Comparison of ENCODE assay signal across 8 cellular contexts in genomic region chrX:55160685-55161552, GRCh38. TPM values are rescaled to one million over a fixed set of nuclear protein-coding genes. Genes with fewer than 3 reads are reported as not detected.
DNase-seq lines count a peak whose midpoint lies in the region; ATAC-seq and TF ChIP-seq lines count a peak whose summit lies in the region.

No MANE protein-coding gene starts in this region.

- H3K4me1 ChIP-seq in right atrium auricular region = no peaks in the 10 kb centered on the region
- no peaks in the 10 kb centered on the region for H3K4me1 ChIP-seq in prostate gland (replicated peaks)
- no peaks in the 10 kb centered on the region for H3K4me1 ChIP-seq in urinary bladder (ENCODE audit: insufficient read depth)

- no peaks in the 10 kb centered on the region for H3K36me3 ChIP-seq in right atrium auricular region
- H3K36me3 ChIP-seq in prostate gland = no peaks in the 10 kb centered on the region
- no peaks in the 10 kb centered on the region for H3K36me3 ChIP-seq in urinary bladder (ENCODE audit: insufficient read depth)

- H3K9me3 ChIP-seq in right atrium auricular region (no peaks in the 10 kb centered on the region), prostate gland (no peaks in the 10 kb centered on the region)

- H3K4me3 ChIP-seq in right atrium auricular region = peak overlapping the region; percentile 50 to 56
- peak overlapping the region; percentile 38 to 48 for H3K4me3 ChIP-seq in prostate gland
- H3K4me3 ChIP-seq in urinary bladder (ENCODE audit: low read depth, low read length) = peak overlapping the region; percentile 39

- intact Hi-C loops in prostate gland (cut with DNase I) = no loop called here

- peak in 1 of 2 donors; percentile 64 for TF ChIP-seq CTCF in right atrium auricular region (IDR thresholded peaks at IDR 0.05)
- TF ChIP-seq CTCF in prostate gland (IDR thresholded peaks at IDR 0.05) = peak in 2 of 4 experiments; percentile 48 to 54

- peak overlapping the region; percentile 90 for H3K27ac ChIP-seq in angular gyrus (ENCODE audit: low read depth, low read length)
- peak overlapping the region; percentile 86 to 90 for H3K27ac ChIP-seq in right atrium auricular region
- H3K27ac ChIP-seq in prostate gland = peak overlapping the region; percentile 83 to 88
- peak overlapping the region; percentile 94 for H3K27ac ChIP-seq in urinary bladder (ENCODE audit: low read depth)

- DNase-seq in NCI-H146 treated with DMSO at 0.1 percent for 48 hours (lab: John Stamatoyannopoulos, UW; ENCODE audit: unreplicated experiment) (peak; percentile 84), T-helper 1 cell (peak; percentile 72 to 91 (median 85)), right atrium auricular region (ENCODE audit: low spot score) (peak; percentile 86), prostate gland (ENCODE audit: low spot score) (peak; percentile 84)

- TF ChIP-seq POLR2A in prostate gland (IDR thresholded peaks at IDR 0.05) = peak; percentile 62

- 0% methylated on average over 37 of the region's 63 CpGs for WGBS in prostate gland
- WGBS in urinary bladder = under 1% methylated on average over 63 of the region's 63 CpGs

- H3K27me3 ChIP-seq in right atrium auricular region (no peaks in the 10 kb centered on the region), prostate gland (replicated peaks; ENCODE audit: insufficient read depth) (no peaks in the 10 kb centered on the region)

- peak; percentile 96 for ATAC-seq in GM18498 (IDR thresholded peaks at IDR 0.05; ENCODE audit: unreplicated experiment)
- peak; percentile 94 for ATAC-seq in HG02885 (IDR thresholded peaks at IDR 0.05; ENCODE audit: poor library complexity, unreplicated experiment)

RNA-seq across cellular contexts. Expression of gene PAGE5, which starts 59.2 kb away (rescaled TPM):
- not detected for total RNA-seq in right atrium auricular region
- total RNA-seq in prostate gland = 10 to 100 TPM in 1 of 2 donors, not detected in 1; 11.1 TPM
- not detected for total RNA-seq in urinary bladder
- polyA plus RNA-seq in urinary bladder = not detected

Comparison
In these comparisons a context has a peak if more than half of its experiments do, and no peak if none do; other contexts are left out.
1. Peak in every context shown above with its lines: DNase-seq, ATAC-seq, H3K4me3 ChIP-seq and H3K27ac ChIP-seq.